Comparison of ENCODE assay signal across 22 cellular contexts in the genomic region with DNA sequence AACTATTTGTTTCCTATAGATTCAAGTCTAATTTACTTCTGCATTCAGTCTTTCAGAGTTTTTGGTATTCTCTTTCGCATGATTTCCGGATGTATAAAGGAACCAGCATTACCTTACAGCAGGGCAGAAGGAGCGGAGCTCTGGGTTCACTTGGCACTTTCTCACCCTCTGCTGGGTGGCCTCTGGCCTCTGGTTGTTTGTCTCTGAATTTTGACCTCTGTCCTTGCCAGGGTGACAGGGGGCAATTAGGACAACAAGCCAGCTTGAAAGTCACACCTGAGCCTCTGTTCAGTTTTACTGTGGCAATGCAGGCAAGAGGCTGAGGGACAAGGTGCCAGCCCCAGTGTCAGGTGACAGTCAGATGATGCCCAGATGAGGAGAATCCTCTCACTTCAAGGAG.
DNase-seq lines count a peak whose midpoint lies in the region; ATAC-seq, FAIRE-seq and TF ChIP-seq lines count a peak whose summit lies in the region.
"Had no signal": no experiment of that assay in that cellular context is flagged by ENCODE, and none has a peak within 500 bp of the region (broad histone marks: within the 10 kb centered on the region; RNA-seq: fewer than 3 reads in every experiment).

No MANE protein-coding gene starts in this region.

- H3K36me3 ChIP-seq in liver (ENCODE audit: control insufficient read depth in 4 of 4, insufficient read depth in 3 of 4, low read depth in 1 of 4, low read length in 3 of 4) (peaks cover 7 to 20% (median 11%) of the 10 kb centered on the region in 4 donors), HepG2 (replicated peaks in 1 of 2; ENCODE audit: control insufficient read depth in 1 of 2, insufficient read depth in 2 of 2, low read length in 2 of 2) (peaks cover 21 to 68% of the 10 kb centered on the region in 2 experiments)

- CTCF ChIA-PET in HepG2 (lab: Yijun Ruan, JAX; ENCODE audit: low intra/inter-chr PET ratio, low total read pairs): no interaction called here

- no TSS peak for BruUV-seq in HepG2 (replicated peaks; lab: Mats Ljungman, UMichigan)

- POLR2A ChIA-PET in HepG2 (lab: Yijun Ruan, JAX): interaction anchor here (1.1 kb wide), 1 partner anchor 36 kb away, joined by 3 read pairs; no protein-coding TSS in a partner anchor

- 36% methylated on average over 3 of the region's 3 CpGs for WGBS in liver
- WGBS in HepG2 (ENCODE audit: low lambda C conversion rate): 95% methylated on average over 3 of the region's 3 CpGs

- TF ChIP-seq CTCF in liver (IDR thresholded peaks at IDR 0.05; ENCODE audit: low read depth, low read length, missing input control) (no peak), HepG2 (CRISPR knock-in tag; IDR thresholded peaks at IDR 0.05) (no peak), type B pancreatic cell (conservative IDR thresholded peaks at IDR 0.05) (no peak), GM10266 (IDR thresholded peaks at IDR 0.05; ENCODE audit: control insufficient read depth, insufficient read depth, low read depth, missing control alignments) (no peak)

- no peaks in the 10 kb centered on the region for H3K79me2 ChIP-seq in HepG2 (ENCODE audit: insufficient read depth, low read length)

- H3K9me3 ChIP-seq in liver (ENCODE audit: control insufficient read depth in 4 of 4, low read length in 3 of 4) (no peaks in the 10 kb centered on the region), HepG2 (ENCODE audit: low read length) (no peaks in the 10 kb centered on the region)
- H3K9me3 ChIP-seq: A549; BLaER1 treated with 17β-estradiol and CSF1 and Interleukin-3, amounts not matched to agents 10 nM and 100 nM had no signal

- H3K4me3 Mint-ChIP-seq in type B pancreatic cell: no peak overlapping the region
- H3K4me3 Mint-ChIP-seq: B cell; CD4-positive, alpha-beta T cell; CD8-positive, alpha-beta T cell had no signal

- no peak for ATAC-seq in HepG2
- peak; percentile 82 for ATAC-seq in left lobe of liver
- ATAC-seq: A549; CD8-positive, alpha-beta T cell had no signal

- H3K27ac Mint-ChIP-seq in type B pancreatic cell: no peak overlapping the region
- H3K27ac Mint-ChIP-seq: B cell; CD4-positive, alpha-beta T cell; CD8-positive, alpha-beta T cell had no signal

- no peaks in the 10 kb centered on the region for H4K20me1 ChIP-seq in HepG2 (ENCODE audit: insufficient read depth, low read length)

- TF ChIP-seq POLR2A in HepG2 (IDR thresholded peaks at IDR 0.05; ENCODE audit: insufficient read depth in 1 of 2, low read depth in 2 of 2, low read length in 2 of 2): no peak

- intact Hi-C loops in HepG2 (cut with micrococcal nuclease; ENCODE audit: unreplicated experiment): no loop called here

- H3K4me3 ChIP-seq in liver (ENCODE audit: low read depth in 1 of 3, low read length in 3 of 3) (no peak overlapping the region), HepG2 (replicated peaks in 1 of 3; ENCODE audit: insufficient read depth in 1 of 3, low read depth in 2 of 3, low read length in 3 of 3) (no peak overlapping the region)
- H3K4me3 ChIP-seq: A549; BLaER1 treated with 17β-estradiol and CSF1 and Interleukin-3, amounts not matched to agents 10 nM and 100 nM had no signal

- TF ChIP-seq EP300 in HepG2 (IDR thresholded peaks at IDR 0.05; ENCODE audit: low read depth in 2 of 2, low read length in 2 of 2) (no peak), HepG2 (CRISPR knock-in tag; IDR thresholded peaks at IDR 0.05; ENCODE audit: borderline replicate concordance) (no peak)

- H3K36me3 Mint-ChIP-seq in type B pancreatic cell: peaks cover 44% of the 10 kb centered on the region
- H3K36me3 Mint-ChIP-seq: CD8-positive, alpha-beta T cell had no signal

- H3K9ac ChIP-seq in liver (ENCODE audit: low read depth in 1 of 2, low read length in 2 of 2) (no peak overlapping the region), HepG2 (ENCODE audit: insufficient read depth, low read depth, low read length) (no peak overlapping the region)
- H3K9ac ChIP-seq: BLaER1 treated with 17β-estradiol and CSF1 and Interleukin-3, amounts not matched to agents 10 nM and 100 nM had no signal

- peak; percentile 43 to 51 for TF ChIP-seq RAD21 in liver (IDR thresholded peaks at IDR 0.05)
- TF ChIP-seq RAD21 in HepG2 (CRISPR knock-in tag; IDR thresholded peaks at IDR 0.05): no peak

- H3K27me3 ChIP-seq in liver (ENCODE audit: control insufficient read depth in 4 of 4, insufficient read depth in 4 of 4, low read length in 3 of 4) (no peaks in the 10 kb centered on the region), HepG2 (ENCODE audit: control insufficient read depth in 1 of 2, insufficient read depth in 2 of 2, low read length in 2 of 2) (no peaks in the 10 kb centered on the region)
- H3K27me3 ChIP-seq: BLaER1 treated with 17β-estradiol and CSF1 and Interleukin-3, amounts not matched to agents 10 nM and 100 nM had no signal

- peaks cover 7 to 34% (median 27%) of the 10 kb centered on the region in 4 donors for H3K4me1 ChIP-seq in liver (ENCODE audit: control insufficient read depth in 4 of 4, insufficient read depth in 4 of 4, low read length in 3 of 4)
- H3K4me1 ChIP-seq in HepG2 (ENCODE audit: insufficient read depth, low read length): peaks cover 51% of the 10 kb centered on the region
- H3K4me1 ChIP-seq: BLaER1 treated with 17β-estradiol and CSF1 and Interleukin-3, amounts not matched to agents 10 nM and 100 nM had no signal

- H3K9me3 Mint-ChIP-seq in type B pancreatic cell: no peaks in the 10 kb centered on the region
- H3K9me3 Mint-ChIP-seq: CD4-positive, alpha-beta T cell; CD8-positive, alpha-beta T cell had no signal

- in situ Hi-C loops in HepG2 (cut with HindIII; ENCODE audit: extremely low pct_ligation_motif_present, low pct_unique_long_range_greater_than_20kb): no loop called here

- H3K4me2 ChIP-seq in HepG2 (ENCODE audit: low read depth, low read length): no peak overlapping the region
- H3K4me2 ChIP-seq: A549; BLaER1 treated with 17β-estradiol and CSF1 and Interleukin-3, amounts not matched to agents 10 nM and 100 nM had no signal

- DNase-seq in HepG2 (ENCODE audit: low spot score) (no peak), left lobe of liver (ENCODE audit: low spot score) (peak; percentile 82), type B pancreatic cell (ENCODE audit: extremely low spot score, unreplicated experiment) (no peak), GM10266 (ENCODE audit: extremely low spot score) (no peak)
- DNase-seq: AML-193; CD4-positive, alpha-beta T cell; CD8-positive, alpha-beta T cell; DMS 273 treated with DMSO at 0.1 percent for 48 hours; DMS153; DMS53; DMS79; DND-41; EL; GDM1 had no signal

- peak overlapping the region in 1 of 2 donors; percentile 37 for H3K27ac ChIP-seq in liver (ENCODE audit: low read depth in 1 of 2, low read length in 2 of 2)
- H3K27ac ChIP-seq in HepG2 (ENCODE audit: extremely low read length, insufficient read depth, low read length): no peak overlapping the region
- H3K27ac ChIP-seq: 22Rv1; A549; BLaER1 treated with 17β-estradiol and CSF1 and Interleukin-3, amounts not matched to agents 10 nM and 100 nM; C4-2B had no signal

- no peak overlapping the region for H2AFZ ChIP-seq in HepG2 (ENCODE audit: low read length)

- peaks cover 26% of the 10 kb centered on the region for H3K4me1 Mint-ChIP-seq in type B pancreatic cell (ENCODE audit: unreplicated experiment)
- H3K4me1 Mint-ChIP-seq: B cell had no signal

- FAIRE-seq in HepG2 (lab: Jason Lieb, UNC): no peak
- FAIRE-seq: A549, GM12891, GM19239 had no signal

- no peaks in the 10 kb centered on the region for H3K27me3 Mint-ChIP-seq in type B pancreatic cell
- H3K27me3 Mint-ChIP-seq: B cell; CD4-positive, alpha-beta T cell had no signal

TF ChIP-seq in liver, 16 proteins besides CTCF, POLR2A, EP300 and RAD21 (continues in another document):
- TF ChIP-seq MAX (IDR thresholded peaks at IDR 0.05) (peak; percentile 44), SP1 (IDR thresholded peaks at IDR 0.05) (peak; percentile 41), ZBTB33 (IDR thresholded peaks at IDR 0.05) (peak; percentile 55)

TF ChIP-seq in HepG2, 621 proteins besides CTCF, POLR2A, EP300 and RAD21 (continues in another document):
- TF ChIP-seq NCOA5 (CRISPR knock-in tag; IDR thresholded peaks at IDR 0.05) (no peak), ELF3 (CRISPR knock-in tag; IDR thresholded peaks at IDR 0.05) (no peak), NCOR1 (IDR thresholded peaks at IDR 0.05; ENCODE audit: borderline replicate concordance, low read length) (no peak), RFX5 (IDR thresholded peaks at IDR 0.05; ENCODE audit: low read depth, low read length) (no peak), PCBP2 (optimal IDR thresholded peaks at IDR 0.05; ENCODE audit: low read depth, low read length, poor library complexity, severe bottlenecking) (no peak), PRPF4 (IDR thresholded peaks at IDR 0.05; ENCODE audit: low read depth, low read length, poor library complexity, severe bottlenecking) (no peak), ZFP82 (CRISPR knock-in tag; IDR thresholded peaks at IDR 0.05; ENCODE audit: borderline replicate concordance) (no peak), BRCA1 (CRISPR knock-in tag; IDR thresholded peaks at IDR 0.05) (no peak), CCDC6 (CRISPR knock-in tag; IDR thresholded peaks at IDR 0.05) (no peak), ONECUT2 (CRISPR knock-in tag; IDR thresholded peaks at IDR 0.05) (no peak), ZNF878 (CRISPR knock-in tag; IDR thresholded peaks at IDR 0.05) (no peak), TFDP1 (CRISPR knock-in tag; IDR thresholded peaks at IDR 0.05; ENCODE audit: borderline replicate concordance) (no peak)
- TF ChIP-seq, protein P1, sequence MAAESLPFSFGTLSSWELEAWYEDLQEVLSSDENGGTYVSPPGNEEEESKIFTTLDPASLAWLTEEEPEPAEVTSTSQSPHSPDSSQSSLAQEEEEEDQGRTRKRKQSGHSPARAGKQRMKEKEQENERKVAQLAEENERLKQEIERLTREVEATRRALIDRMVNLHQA (CRISPR knock-in tag; IDR thresholded peaks at IDR 0.05): no peak
